8 cellular contexts compared by ENCODE assay signal in the genomic region with DNA sequence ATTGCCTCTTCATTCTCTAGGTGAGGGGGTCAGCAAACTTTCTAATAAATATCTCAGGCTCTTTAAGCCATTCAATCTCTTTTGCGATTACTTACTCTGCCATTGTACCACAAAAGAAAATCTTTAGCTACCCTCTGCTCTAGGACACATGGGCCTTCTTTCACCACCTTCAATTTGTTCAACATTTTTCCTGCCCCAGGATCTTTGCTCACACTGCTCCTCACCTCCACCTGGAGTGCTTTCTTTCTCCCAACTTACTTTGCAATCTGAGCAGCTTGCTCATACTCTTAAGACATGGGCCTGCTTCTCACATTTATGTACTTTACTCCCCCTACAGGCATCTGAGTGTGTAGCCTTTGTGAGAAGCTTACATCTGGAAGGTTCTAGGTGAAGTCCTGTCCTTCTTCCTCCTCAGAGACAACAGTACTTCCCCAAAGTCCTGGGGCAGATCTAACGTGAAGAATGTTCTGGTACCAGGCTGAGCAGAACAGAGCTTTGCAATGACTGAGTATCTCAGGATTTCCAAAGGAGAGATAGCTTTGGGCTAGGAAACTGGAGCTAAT. TPM values are rescaled to one million over a fixed set of nuclear protein-coding genes. Genes with fewer than 3 reads are reported as not detected.
DNase-seq lines count a peak whose midpoint lies in the region; ATAC-seq and TF ChIP-seq lines count a peak whose summit lies in the region.

No MANE protein-coding gene starts in this region.

- H3K27me3 ChIP-seq in BE2C, result no peaks in the 10 kb centered on the region
- no peaks in the 10 kb centered on the region for H3K27me3 ChIP-seq in gastroesophageal sphincter

- H3K27ac ChIP-seq in OCI-LY7 (ENCODE audit: low read depth, low read length, poor library complexity, severe bottlenecking) (no peak overlapping the region), gastroesophageal sphincter (no peak overlapping the region)

- no peaks in the 10 kb centered on the region for H4K20me1 ChIP-seq in OCI-LY7 (ENCODE audit: insufficient read depth, low read length)

- no peak for TF ChIP-seq EP300 in gastroesophageal sphincter (IDR thresholded peaks at IDR 0.05)

- POLR2A ChIA-PET in OCI-LY7 (lab: Charles Lee), result interaction anchor here (0.6 to 1.7 kb wide), 5 partner anchors 11 to 133 kb away, joined by 3 to 4 read pairs (median 4); no protein-coding TSS in a partner anchor

- TF ChIP-seq POLR2A in gastroesophageal sphincter (IDR thresholded peaks at IDR 0.05), result no peak

- no TSS peak for BruUV-seq in OCI-LY7 (replicated peaks; lab: Mats Ljungman, UMichigan)

- H3K79me2 ChIP-seq in OCI-LY7 (ENCODE audit: insufficient read depth, low read depth, low read length), result no peaks in the 10 kb centered on the region

- peak; percentile 71 for TF ChIP-seq CTCF in BE2C (IDR thresholded peaks at IDR 0.05; ENCODE audit: low read depth, low read length)
- peak; percentile 79 for TF ChIP-seq CTCF in OCI-LY7 (conservative IDR thresholded peaks at IDR 0.05; ENCODE audit: low read length)
- peak; percentile 68 for TF ChIP-seq CTCF in epithelial cell of esophagus (IDR thresholded peaks at IDR 0.05; ENCODE audit: insufficient read depth, low read depth, low read length, missing control alignments)
- peak in 1 of 4 experiments; percentile 44 for TF ChIP-seq CTCF in gastroesophageal sphincter (IDR thresholded peaks at IDR 0.05)

- CTCF ChIA-PET in OCI-LY7 (lab: Charles Lee; ENCODE audit: unreplicated experiment), result interaction anchor here (0.6 kb wide), 2 partner anchors 97 to 390 kb away, joined by 4 to 11 read pairs; no protein-coding TSS in a partner anchor

- 75 to 100% methylated on average over 1 to 2 of the region's 2 CpGs for WGBS in gastroesophageal sphincter (ENCODE audit: low coverage in 1 of 2), 2 donors

- H3K9me2 ChIP-seq in OCI-LY7 (ENCODE audit: insufficient read depth, low read length), result no peaks in the 10 kb centered on the region

- no peak overlapping the region for H2AFZ ChIP-seq in OCI-LY7 (ENCODE audit: low read length)

- intact Hi-C loops in OCI-LY7 (cut with micrococcal nuclease; ENCODE audit: unreplicated experiment) (loop anchor here (1.0 kb wide), 1 partner anchor 258 kb away; no protein-coding TSS in a partner anchor), head of caudate nucleus (cut with DNase I) (no loop called here)

- no peaks in the 10 kb centered on the region for H3K4me1 ChIP-seq in BE2C
- H3K4me1 ChIP-seq in OCI-LY7 (ENCODE audit: insufficient read depth, low read length, poor library complexity, severe bottlenecking), result no peaks in the 10 kb centered on the region
- no peaks in the 10 kb centered on the region for H3K4me1 ChIP-seq in gastroesophageal sphincter

- no peak overlapping the region for H3K4me2 ChIP-seq in OCI-LY7 (ENCODE audit: low read length)

- H3K36me3 ChIP-seq in BE2C, result no peaks in the 10 kb centered on the region
- no peaks in the 10 kb centered on the region for H3K36me3 ChIP-seq in OCI-LY7 (ENCODE audit: insufficient read depth, low read length)
- no peaks in the 10 kb centered on the region for H3K36me3 ChIP-seq in gastroesophageal sphincter

- DNase-seq in BE2C, result peak; percentile 16
- DNase-seq in OCI-LY7 (ENCODE audit: low spot score), result peak; percentile 70
- DNase-seq in epithelial cell of esophagus (ENCODE audit: low read depth), result peak; percentile 71
- peak; percentile 11 for DNase-seq in pulmonary artery endothelial cell (ENCODE audit: low read depth, low spot score)
- DNase-seq in head of caudate nucleus, result no peak

- H3K4me3 ChIP-seq in BE2C (ENCODE audit: low read depth, low read length), result no peak overlapping the region
- no peak overlapping the region for H3K4me3 ChIP-seq in OCI-LY7 (ENCODE audit: low read depth, low read length, poor library complexity, severe bottlenecking)
- no peak overlapping the region for H3K4me3 ChIP-seq in epithelial cell of esophagus (ENCODE audit: low read length)
- no peak overlapping the region for H3K4me3 ChIP-seq in gastroesophageal sphincter

- H3K9me3 ChIP-seq in BE2C (no peaks in the 10 kb centered on the region), OCI-LY7 (ENCODE audit: low read length) (no peaks in the 10 kb centered on the region), gastroesophageal sphincter (no peaks in the 10 kb centered on the region)

- ATAC-seq in GM18511 (IDR thresholded peaks at IDR 0.05; ENCODE audit: unreplicated experiment), result peak; percentile 90
- peak; percentile 93 for ATAC-seq in HG02885 (IDR thresholded peaks at IDR 0.05; ENCODE audit: poor library complexity, unreplicated experiment)
- ATAC-seq in gastroesophageal sphincter, result no peak

RNA-seq across cellular contexts. Expression of a gene that starts 55.0 kb away (rescaled TPM):
- polyA plus RNA-seq in BE2C (2012; ENCODE audit: insufficient read depth, insufficient read length, low read depth), result 1.3 TPM
- 0.22 TPM in 1 of 2 replicates, not detected in the other for total RNA-seq in OCI-LY7 (2014; rRNA removed; shearing (Covaris generic))
- total RNA-seq in OCI-LY7 (2022) (0.44 and 0.76 TPM in 2 replicates), pulmonary artery endothelial cell (6.1 and 7.0 TPM in 2 replicates), gastroesophageal sphincter (10 to 100 TPM; 10.6 to 33.9 (median 18.9) TPM)

Comparison
In these comparisons a context has a peak if more than half of its experiments do, and no peak if none do; other contexts are left out.
1. DNase-seq: peak in BE2C (single experiment), OCI-LY7 (single experiment), epithelial cell of esophagus (single experiment) and pulmonary artery endothelial cell (single experiment); none in head of caudate nucleus (0 of 42).